8 cellular contexts compared by ENCODE assay signal in the genomic region with DNA sequence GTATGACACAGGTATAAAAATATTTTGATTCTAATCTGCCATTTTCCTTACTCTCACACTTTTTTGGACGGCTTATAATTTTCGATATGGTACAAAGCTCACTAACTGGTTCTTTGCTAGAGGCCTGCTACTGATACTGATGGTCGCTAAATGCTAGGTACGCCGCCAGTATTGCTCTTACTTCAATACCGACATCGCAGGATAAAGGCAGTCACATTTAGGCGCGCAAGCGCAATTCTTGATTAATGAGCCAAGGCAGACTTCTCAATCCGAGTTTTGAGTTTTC. TPM values are rescaled to one million over a fixed set of nuclear protein-coding genes. Genes with fewer than 3 reads are reported as not detected.
DNase-seq lines count a peak whose midpoint lies in the region; ATAC-seq, FAIRE-seq and TF ChIP-seq lines count a peak whose summit lies in the region.

No MANE protein-coding gene starts in this region.

- no peaks in the 10 kb centered on the region for H3K9me3 ChIP-seq in SU-DHL-6 (ENCODE audit: insufficient read depth, low read length)
- H3K9me3 ChIP-seq in gastroesophageal sphincter = no peaks in the 10 kb centered on the region
- H3K9me3 ChIP-seq in prostate gland = no peaks in the 10 kb centered on the region

- no peak for TF ChIP-seq POLR2A in gastroesophageal sphincter (IDR thresholded peaks at IDR 0.05)
- TF ChIP-seq POLR2A in prostate gland (IDR thresholded peaks at IDR 0.05) = no peak
- no peak for TF ChIP-seq POLR2A in GM12892 (IDR thresholded peaks at IDR 0.05; ENCODE audit: low read depth, low read length)

- peaks cover 5% of the 10 kb centered on the region; the same call in 1 of the 2 replicates for H4K20me1 ChIP-seq in SU-DHL-6 (ENCODE audit: low read depth, low read length)

- no peaks in the 10 kb centered on the region for H3F3A ChIP-seq in SU-DHL-6 (ENCODE audit: insufficient read depth)

- H3K9ac ChIP-seq in SU-DHL-6 (ENCODE audit: low read length) = peak overlapping the region; percentile 80

- H3K36me3 ChIP-seq in SU-DHL-6 (ENCODE audit: low read length) (no peaks in the 10 kb centered on the region), gastroesophageal sphincter (peaks cover 0 to 3% of the 10 kb centered on the region in 2 donors), prostate gland (no peaks in the 10 kb centered on the region)

- H2AFZ ChIP-seq in SU-DHL-6 (ENCODE audit: low read depth, low read length, severe bottlenecking) = peak overlapping the region; percentile 62

- WGBS in gastroesophageal sphincter (ENCODE audit: low coverage in 1 of 2), 2 donors = 0 to 1% methylated on average over 11 of the region's 11 CpGs
- under 1% methylated on average over 11 of the region's 11 CpGs for WGBS in prostate gland

- intact Hi-C loops in prostate gland (cut with DNase I) = no loop called here

- no peak for FAIRE-seq in GM12892 (lab: Jason Lieb, UNC)

- H3K27ac ChIP-seq in SU-DHL-6 (ENCODE audit: low read depth, low read length) (peak overlapping the region; percentile 85), gastroesophageal sphincter (peak overlapping the region; percentile 93 to 96 (median 94)), prostate gland (peak overlapping the region; percentile 89 to 95)

- TF ChIP-seq CTCF in SU-DHL-6 (IDR thresholded peaks at IDR 0.05; ENCODE audit: insufficient read depth, low read length, poor library complexity, severe bottlenecking) (no peak), gastroesophageal sphincter (IDR thresholded peaks at IDR 0.05) (no peak), prostate gland (IDR thresholded peaks at IDR 0.05) (no peak)

- peaks cover 0 to 35% (median 8%) of the 10 kb centered on the region in 3 donors for H3K4me1 ChIP-seq in gastroesophageal sphincter
- no peaks in the 10 kb centered on the region for H3K4me1 ChIP-seq in prostate gland (replicated peaks)

- TF ChIP-seq EP300 in gastroesophageal sphincter (IDR thresholded peaks at IDR 0.05) = no peak

- DNase-seq in AG08396 (ENCODE audit: low spot score) (peak; percentile 8), prostate gland (ENCODE audit: low spot score) (no peak), GM12892 (ENCODE audit: insufficient read length) (no peak), ecto neural progenitor cell (ENCODE audit: low spot score) (no peak)

- ATAC-seq in GM18870 (IDR thresholded peaks at IDR 0.05; ENCODE audit: unreplicated experiment) (peak; percentile 21), HG03103 (IDR thresholded peaks at IDR 0.05; ENCODE audit: low read depth, unreplicated experiment) (peak; percentile 20), gastroesophageal sphincter (peak; percentile 2)

- H3K79me2 ChIP-seq in SU-DHL-6 (ENCODE audit: insufficient read depth, low read length) = peaks cover 48% of the 10 kb centered on the region

- peak overlapping the region; percentile 81 for H3K4me2 ChIP-seq in SU-DHL-6 (ENCODE audit: low read depth, low read length, poor library complexity, severe bottlenecking)

- no peaks in the 10 kb centered on the region for H3K9me2 ChIP-seq in SU-DHL-6 (replicated peaks; ENCODE audit: insufficient read depth, low read length)

- H3K4me3 ChIP-seq in SU-DHL-6 (ENCODE audit: insufficient read depth, low read length, poor library complexity, severe bottlenecking) = peak overlapping the region; percentile 75
- H3K4me3 ChIP-seq in gastroesophageal sphincter = peak overlapping the region; percentile 63 to 84
- peak overlapping the region; percentile 83 to 92 for H3K4me3 ChIP-seq in prostate gland

- H3K27me3 ChIP-seq in SU-DHL-6 (ENCODE audit: low read length) (no peaks in the 10 kb centered on the region), gastroesophageal sphincter (no peaks in the 10 kb centered on the region), prostate gland (replicated peaks; ENCODE audit: insufficient read depth) (no peaks in the 10 kb centered on the region)

RNA-seq across cellular contexts. Expression of gene USP38, which starts 0.6 kb away (rescaled TPM):
- total RNA-seq in gastroesophageal sphincter (10 to 100 TPM; 24.2 to 29.9 (median 26.5) TPM), prostate gland (10 to 100 TPM; 19.1 to 21.2 TPM)
- polyA plus RNA-seq in GM12892 (2012; ENCODE audit: missing spikeins) = 8.9 TPM
